1 cellular context compared by ENCODE assay signal in the genomic region with DNA sequence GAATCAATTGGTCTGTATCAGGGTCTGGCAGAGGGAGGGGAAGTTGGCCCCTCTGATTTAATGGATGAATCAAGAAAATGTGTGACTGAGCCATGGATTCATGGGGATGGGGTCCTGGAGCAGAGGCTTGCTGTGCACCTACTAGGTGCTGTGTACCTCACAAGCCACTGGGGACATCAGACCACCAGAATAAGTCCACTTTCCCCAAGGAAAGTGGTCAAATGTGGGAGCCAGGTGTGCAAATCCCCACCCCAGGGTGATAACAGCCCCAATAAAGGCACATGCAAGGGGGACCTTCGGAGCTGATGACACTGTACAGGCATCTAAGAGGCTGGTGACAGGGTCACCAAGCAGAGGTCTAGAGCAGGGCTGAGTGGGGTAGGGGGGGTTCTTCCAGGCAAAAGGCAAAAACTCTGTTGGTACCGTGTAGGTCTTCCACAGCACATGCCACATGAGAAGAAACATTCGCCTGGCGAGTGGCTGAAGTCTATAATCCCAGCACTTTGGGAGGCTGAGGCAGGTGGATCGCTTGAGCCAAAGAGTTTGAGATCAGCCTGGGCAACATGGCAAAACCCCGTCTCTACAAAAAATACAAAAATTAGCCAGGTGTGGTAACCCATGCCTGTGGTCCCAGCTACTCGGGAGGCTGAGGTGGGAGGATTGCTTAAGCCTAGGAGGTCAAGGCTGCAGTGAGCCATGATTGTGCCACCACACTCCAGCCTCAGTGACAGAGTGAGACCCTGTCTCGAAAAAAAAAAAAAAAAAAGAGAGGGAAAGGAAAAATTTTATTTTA.
TF ChIP-seq lines count a peak whose summit lies in the region.

No MANE protein-coding gene starts in this region.

TF ChIP-seq in endothelial cell of umbilical vein, 7 proteins besides CTCF, POLR2A, EP300 and RAD21 (continued from another document):
- TF ChIP-seq, protein P1, sequence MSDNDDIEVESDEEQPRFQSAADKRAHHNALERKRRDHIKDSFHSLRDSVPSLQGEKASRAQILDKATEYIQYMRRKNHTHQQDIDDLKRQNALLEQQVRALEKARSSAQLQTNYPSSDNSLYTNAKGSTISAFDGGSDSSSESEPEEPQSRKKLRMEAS (IDR thresholded peaks at IDR 0.05; ENCODE audit: insufficient read depth, insufficient read length) = no peak
TF ChIP-seq in endothelial cell of umbilical vein: peak in this region for 0.
